In genomic region chr11:61160487-61161189, GRCh38 we compare ENCODE assay signal across 8 cellular contexts. TPM values are rescaled to one million over a fixed set of nuclear protein-coding genes. Genes with fewer than 3 reads are reported as not detected.
DNase-seq lines count a peak whose midpoint lies in the region; TF ChIP-seq lines count a peak whose summit lies in the region.

No MANE protein-coding gene starts in this region.

- in situ Hi-C loops in GM13976 (cut with MboI; ENCODE audit: low sequenced_read_pairs, unreplicated experiment), result no loop called here

- peaks cover 55% of the 10 kb centered on the region for H3K79me2 ChIP-seq in SK-N-SH (ENCODE audit: insufficient read depth)

- CTCF ChIA-PET in SK-N-SH (lab: Yijun Ruan, JAX), result interaction anchor here (0.6 to 4.7 kb wide), 7 partner anchors 10 to 299 kb away, joined by 3 to 20 read pairs (median 3); no protein-coding TSS in a partner anchor

- intact Hi-C loops in activated CD4-positive, alpha-beta T cell treated with anti-CD3 and anti-CD28 coated beads, Interleukin-2, amount 10 ng/mL, durations not matched to agents 24 days and 14 days (cut with micrococcal nuclease), result loop anchor here (1.0 to 2.0 kb wide), 2 partner anchors 254 to 318 kb away; partner anchors contain the start of genes CCDC86 and PRPF19

- peaks cover 13% of the 10 kb centered on the region for H3K36me3 Mint-ChIP-seq in activated CD4-positive, alpha-beta T cell treated with anti-CD3 and anti-CD28 coated beads, Interleukin-2, amount 10 ng/mL, durations not matched to agents 24 days and 14 days (ENCODE audit: low read depth)

- H3K4me2 ChIP-seq in SK-N-SH, result peak overlapping the region; percentile 97

- peaks cover 0 to 20% of the 10 kb centered on the region in 2 experiments for H3K36me3 ChIP-seq in SK-N-SH (replicated peaks in 1 of 2; ENCODE audit: control insufficient read depth in 1 of 2, insufficient read depth in 2 of 2, low read length in 1 of 2)
- H3K36me3 ChIP-seq in rectal smooth muscle tissue (ENCODE audit: control insufficient read depth, insufficient read depth, low read length), result no peaks in the 10 kb centered on the region

- peaks cover 3% of the 10 kb centered on the region for H3K9me3 Mint-ChIP-seq in activated CD4-positive, alpha-beta T cell treated with anti-CD3 and anti-CD28 coated beads, Interleukin-2, amount 10 ng/mL, durations not matched to agents 24 days and 14 days

- no peak for TF ChIP-seq RAD21 in SK-N-SH (IDR thresholded peaks at IDR 0.05; ENCODE audit: low read length)

- H3K4me3 Mint-ChIP-seq in activated CD4-positive, alpha-beta T cell treated with anti-CD3 and anti-CD28 coated beads, Interleukin-2, amount 10 ng/mL, durations not matched to agents 24 days and 14 days, result peak overlapping the region; percentile 85

- peak overlapping the region; percentile 88 for H3K27ac Mint-ChIP-seq in activated CD4-positive, alpha-beta T cell treated with anti-CD3 and anti-CD28 coated beads, Interleukin-2, amount 10 ng/mL, durations not matched to agents 24 days and 14 days

- no peaks in the 10 kb centered on the region for H3K27me3 ChIP-seq in SK-N-SH (ENCODE audit: insufficient read depth)
- no peaks in the 10 kb centered on the region for H3K27me3 ChIP-seq in rectal smooth muscle tissue (ENCODE audit: control insufficient read depth, insufficient read depth, low read length)

- H3F3A ChIP-seq in SK-N-SH (replicated peaks; ENCODE audit: insufficient read depth), result peaks cover 16% of the 10 kb centered on the region

- H3K9ac ChIP-seq in SK-N-SH, result peak overlapping the region; percentile 89
- H3K9ac ChIP-seq in rectal smooth muscle tissue (ENCODE audit: low read length), result peak overlapping the region; percentile 28

- peak; percentile 64 for DNase-seq in activated CD4-positive, alpha-beta T cell treated with anti-CD3 and anti-CD28 coated beads, Interleukin-2, amount 10 ng/mL, durations not matched to agents 24 days and 14 days
- no peak for DNase-seq in activated CD4-positive, alpha-beta T cell treated with anti-CD3 and anti-CD28 coated beads, Interleukin-2, amount 50 U/mL, for 4 hours
- no peak for DNase-seq in SK-N-SH
- DNase-seq in fibroblast of peridontal ligament (ENCODE audit: extremely low read depth), result peak; percentile 20
- DNase-seq in NCI-H446 treated with DMSO at 0.1 percent for 48 hours (lab: John Stamatoyannopoulos, UW), result no peak
- no peak for DNase-seq in GM13976 (ENCODE audit: low spot score)
- no peak for DNase-seq in kidney glomerular epithelial cell (lab: John Stamatoyannopoulos, UW)

- TF ChIP-seq EP300 in SK-N-SH (IDR thresholded peaks at IDR 0.05; ENCODE audit: borderline replicate concordance in 1 of 2, low read depth in 1 of 2, low read length in 1 of 2), result no peak

- H3K4me1 ChIP-seq in SK-N-SH (ENCODE audit: control insufficient read depth in 1 of 2, insufficient read depth in 2 of 2, low read depth in 1 of 2, low read length in 1 of 2) (peaks cover 0 to 22% of the 10 kb centered on the region in 2 experiments; a peak in 3 of 4 replicates), rectal smooth muscle tissue (ENCODE audit: control insufficient read depth, insufficient read depth, low read length) (peaks cover 12% of the 10 kb centered on the region)

- WGBS in SK-N-SH (ENCODE audit: low lambda C conversion rate), result 36% methylated on average over 15 of the region's 25 CpGs

- peak overlapping the region; percentile 85 to 94 for H3K27ac ChIP-seq in SK-N-SH (ENCODE audit: low read depth in 2 of 2, low read length in 1 of 2)
- peak overlapping the region; percentile 96 for H3K27ac ChIP-seq in rectal smooth muscle tissue (ENCODE audit: low read depth, low read length)

- H3K4me1 Mint-ChIP-seq in activated CD4-positive, alpha-beta T cell treated with anti-CD3 and anti-CD28 coated beads, Interleukin-2, amount 10 ng/mL, durations not matched to agents 24 days and 14 days, result peaks cover 49% of the 10 kb centered on the region

- POLR2A ChIA-PET in SK-N-SH (lab: Yijun Ruan, JAX), result interaction anchor here (0.6 to 1.2 kb wide), 3 partner anchors 12 to 1618 kb away, joined by 3 to 6 read pairs (median 3); no protein-coding TSS in a partner anchor

- H3K9me3 ChIP-seq in SK-N-SH, result peaks cover 5% of the 10 kb centered on the region; the same call in 1 of the 2 replicates

- H2AFZ ChIP-seq in SK-N-SH (ENCODE audit: low read depth), result peak overlapping the region; percentile 76

- TF ChIP-seq CTCF in SK-N-SH (IDR thresholded peaks at IDR 0.05) (no peak), GM13976 (IDR thresholded peaks at IDR 0.05; ENCODE audit: borderline replicate concordance, control extremely low read depth, extremely low read depth, insufficient read depth, missing control alignments) (no peak)

- H4K20me1 ChIP-seq in SK-N-SH (ENCODE audit: insufficient read depth), result no peaks in the 10 kb centered on the region

- no peaks in the 10 kb centered on the region for H3K27me3 Mint-ChIP-seq in activated CD4-positive, alpha-beta T cell treated with anti-CD3 and anti-CD28 coated beads, Interleukin-2, amount 10 ng/mL, durations not matched to agents 24 days and 14 days

- no peaks in the 10 kb centered on the region for H3K9me2 ChIP-seq in SK-N-SH

- H3K4me3 ChIP-seq in SK-N-SH (ENCODE audit: low read depth in 2 of 2, low read length in 1 of 2) (peak overlapping the region; percentile 66 to 70), rectal smooth muscle tissue (ENCODE audit: low read length) (peak overlapping the region; percentile 89)

TF ChIP-seq in SK-N-SH, 30 proteins besides CTCF, POLR2A, EP300 and RAD21:
- TF ChIP-seq EZH2phosphoT487 (IDR thresholded peaks at IDR 0.05; ENCODE audit: borderline replicate concordance, low read depth) (no peak), POLR2AphosphoS5 (IDR thresholded peaks at IDR 0.05; ENCODE audit: low read depth, low read length) (no peak; the same call in 1 of the 2 replicates), MAX (IDR thresholded peaks at IDR 0.05; ENCODE audit: low read depth) (no peak; the same call in 1 of the 2 replicates), ELF1 (IDR thresholded peaks at IDR 0.05) (no peak), TEAD4 (IDR thresholded peaks at IDR 0.05; ENCODE audit: borderline replicate concordance, insufficient read depth) (no peak), RXRA (IDR thresholded peaks at IDR 0.05; ENCODE audit: borderline replicate concordance, low read depth) (no peak), RCOR1 (IDR thresholded peaks at IDR 0.05; ENCODE audit: low read length) (peak; percentile 52; the same call in 1 of the 2 replicates), RFX5 (IDR thresholded peaks at IDR 0.05; ENCODE audit: low read length) (no peak), MXI1 (IDR thresholded peaks at IDR 0.05; ENCODE audit: low read depth, low read length) (no peak)

RNA-seq across cellular contexts. Expression of gene VPS37C, which starts 0.6 kb away (rescaled TPM):
- 13.3 and 13.7 TPM in 2 replicates for total RNA-seq in activated CD4-positive, alpha-beta T cell treated with anti-CD3 and anti-CD28 coated beads, Interleukin-2, amount 10 ng/mL, durations not matched to agents 24 days and 14 days
- polyA plus RNA-seq in SK-N-SH (2012; rRNA removed), result 11.7 and 15.2 TPM in 2 replicates
- 10.5 and 12.9 TPM in 2 replicates for polyA plus RNA-seq in SK-N-SH (2012; cell fraction: cytosol; rRNA removed)
- polyA plus RNA-seq in SK-N-SH (2012; cell fraction: nucleus; rRNA removed), result 28.0 and 28.6 TPM in 2 replicates

RNA-seq across cellular contexts. Expression of gene PGA3, which starts 42.7 kb away (rescaled TPM):
- total RNA-seq in activated CD4-positive, alpha-beta T cell treated with anti-CD3 and anti-CD28 coated beads, Interleukin-2, amount 10 ng/mL, durations not matched to agents 24 days and 14 days, result not detected in 2 replicates
- polyA plus RNA-seq in SK-N-SH (2012; rRNA removed), result not detected in 2 replicates
- polyA plus RNA-seq in SK-N-SH (2012; cell fraction: cytosol; rRNA removed), result 0.04 TPM in 1 of 2 replicates, not detected in the other
- not detected in 2 replicates for polyA plus RNA-seq in SK-N-SH (2012; cell fraction: nucleus; rRNA removed)

RNA-seq across cellular contexts. Expression of gene CD5, which starts 58.3 kb away (rescaled TPM):
- 368 and 385 TPM in 2 replicates for total RNA-seq in activated CD4-positive, alpha-beta T cell treated with anti-CD3 and anti-CD28 coated beads, Interleukin-2, amount 10 ng/mL, durations not matched to agents 24 days and 14 days
- polyA plus RNA-seq in SK-N-SH (2012; rRNA removed), result not detected in 2 replicates
- not detected in 2 replicates for polyA plus RNA-seq in SK-N-SH (2012; cell fraction: cytosol; rRNA removed)
- polyA plus RNA-seq in SK-N-SH (2012; cell fraction: nucleus; rRNA removed), result not detected in 2 replicates

Comparison
In these comparisons a context has a peak if more than half of its experiments do, and no peak if none do; other contexts are left out.
1. DNase-seq: peak in activated CD4-positive, alpha-beta T cell treated with anti-CD3 and anti-CD28 coated beads, Interleukin-2, amount 10 ng/mL, durations not matched to agents 24 days and 14 days (single experiment) and fibroblast of peridontal ligament (single experiment); none in activated CD4-positive, alpha-beta T cell treated with anti-CD3 and anti-CD28 coated beads, Interleukin-2, amount 50 U/mL, for 4 hours (0 of 2), SK-N-SH (single experiment), NCI-H446 treated with DMSO at 0.1 percent for 48 hours (single experiment), GM13976 (single experiment) and kidney glomerular epithelial cell (single experiment).